8 cellular contexts compared by ENCODE assay signal in genomic region chr1:42684139-42684538, GRCh38. TPM values are rescaled to one million over a fixed set of nuclear protein-coding genes. Genes with fewer than 3 reads are reported as not detected.
DNase-seq lines count a peak whose midpoint lies in the region; ATAC-seq and TF ChIP-seq lines count a peak whose summit lies in the region.

No MANE protein-coding gene starts in this region.

- H3K27me3 ChIP-seq in mononuclear cell (ENCODE audit: insufficient read depth, low read length): no peaks in the 10 kb centered on the region

- H3K4me1 ChIP-seq in mononuclear cell (ENCODE audit: insufficient read depth, low read length): peaks cover 56% of the 10 kb centered on the region

- DNase-seq in GM12864 (ENCODE audit: low read depth) (no peak), NCI-H510A (lab: John Stamatoyannopoulos, UW) (peak; percentile 24), astrocyte of the hippocampus (ENCODE audit: low read depth, low spot score) (peak; percentile 37), HK-2 (ENCODE audit: unreplicated experiment) (no peak)

- H3K9me3 ChIP-seq in mononuclear cell (ENCODE audit: low read depth, low read length): no peaks in the 10 kb centered on the region

- H3K4me3 ChIP-seq in GM12864 (ENCODE audit: low read depth, low read length): peak overlapping the region; percentile 63
- H3K4me3 ChIP-seq in mononuclear cell (ENCODE audit: low read length): peak overlapping the region; percentile 1

- no peak for TF ChIP-seq CTCF in GM12864 (IDR thresholded peaks at IDR 0.05; ENCODE audit: low read depth, low read length, missing control alignments)

- no peak for ATAC-seq in HG02840 (IDR thresholded peaks at IDR 0.05; ENCODE audit: low FRiP score, unreplicated experiment)
- no peak for ATAC-seq in HG03571 (IDR thresholded peaks at IDR 0.05; ENCODE audit: unreplicated experiment)
- no peak for ATAC-seq in GM18517 (IDR thresholded peaks at IDR 0.05; ENCODE audit: unreplicated experiment)

RNA-seq across cellular contexts. Expression of gene YBX1, which starts 1.9 kb away (rescaled TPM):
- 446 TPM for total RNA-seq in mononuclear cell

RNA-seq across cellular contexts. Expression of gene PPIH, which starts 25.9 kb away (rescaled TPM):
- total RNA-seq in mononuclear cell: 26.1 TPM

RNA-seq across cellular contexts. Expression of gene CLDN19, which starts 55.9 kb away (rescaled TPM):
- under 0.01 TPM for total RNA-seq in mononuclear cell

Comparison
In these comparisons a context has a peak if more than half of its experiments do, and no peak if none do; other contexts are left out.
1. DNase-seq: peak in NCI-H510A (single experiment) and astrocyte of the hippocampus (single experiment); none in GM12864 (single experiment) and HK-2 (single experiment).